19 cellular contexts compared by ENCODE assay signal in genomic region chr17:65896889-65897288, GRCh38.
"Had no signal": no experiment of that assay in that cellular context is flagged by ENCODE, and none has a peak within 500 bp of the region (broad histone marks: within the 10 kb centered on the region; RNA-seq: fewer than 3 reads in every experiment).

No MANE protein-coding gene starts in this region.

- H3K27me3 Mint-ChIP-seq: activated CD4-positive, alpha-beta T cell treated with anti-CD3 and anti-CD28 coated beads, Interleukin-2, amount 10 ng/mL, durations not matched to agents 7 days and 5 days had no signal

- H3K9me3 Mint-ChIP-seq: activated CD4-positive, alpha-beta T cell treated with anti-CD3 and anti-CD28 coated beads, Interleukin-2, amount 10 ng/mL, durations not matched to agents 7 days and 5 days; activated T-helper 1 cell treated with anti-CD3 and anti-CD28 coated beads, Interleukin-12 subunit alpha, Interleukin-12 subunit beta, Interleukin-2, Interleukin-4 antibody, amounts not matched to agents 30 ng/mL and 10 ng/mL and 1 ng/mL, durations not matched to agents 14 hours and 24 hours and 36 hours; nephron had no signal

- H3K4me3 ChIP-seq: breast epithelium, lower lobe of right lung, smooth muscle cell, tibial nerve, vagina had no signal

- H3K36me3 ChIP-seq: breast epithelium, lower lobe of right lung, tibial nerve, vagina had no signal

- H3K27ac ChIP-seq: breast epithelium, epithelial cell of prostate, lower lobe of right lung, tibial nerve, vagina had no signal

- H3K4me1 Mint-ChIP-seq: activated CD4-positive, alpha-beta T cell treated with anti-CD3 and anti-CD28 coated beads, Interleukin-2, amount 10 ng/mL, durations not matched to agents 7 days and 5 days; nephron had no signal

- H3K4me1 ChIP-seq: breast epithelium, lower lobe of right lung, tibial nerve, vagina had no signal

- ATAC-seq: left cardiac atrium, lower lobe of right lung, right cardiac atrium had no signal

- H3K4me3 Mint-ChIP-seq: activated CD4-positive, alpha-beta T cell treated with anti-CD3 and anti-CD28 coated beads, Interleukin-2, amount 10 ng/mL, durations not matched to agents 7 days and 5 days; activated T-helper 1 cell treated with anti-CD3 and anti-CD28 coated beads, Interleukin-12 subunit alpha, Interleukin-12 subunit beta, Interleukin-2, Interleukin-4 antibody, amounts not matched to agents 30 ng/mL and 10 ng/mL and 1 ng/mL, durations not matched to agents 14 hours and 24 hours and 36 hours; nephron had no signal

- H3K27me3 ChIP-seq: breast epithelium, tibial nerve, vagina had no signal

- H3K9me3 ChIP-seq: breast epithelium, lower lobe of right lung, tibial nerve, vagina had no signal

- DNase-seq: activated CD4-positive, alpha-beta T cell treated with anti-CD3 and anti-CD28 coated beads, Interleukin-2, amount 10 ng/mL, durations not matched to agents 7 days and 5 days; activated CD8-positive, alpha-beta memory T cell treated with anti-CD3 and anti-CD28 coated beads for 24 hours; aorta; head of caudate nucleus; left cardiac atrium; lower lobe of right lung; occipital lobe; right cardiac atrium; stimulated activated CD4-positive, alpha-beta T cell treated with anti-CD3 and anti-CD28 coated beads, Interleukin-4, amount 100 ng/mL, for 4 hours; stimulated activated CD8-positive, alpha-beta memory T cell treated with anti-CD3 and anti-CD28 coated beads, Interleukin-4, amount 100 ng/mL, for 48 hours; stimulated activated naive CD4-positive, alpha-beta T cell treated with Interleukin-2 at 50 U/mL for 16 hours; substantia nigra had no signal

- H3K4me2 ChIP-seq: smooth muscle cell had no signal

- H3K27ac Mint-ChIP-seq: activated CD4-positive, alpha-beta T cell treated with anti-CD3 and anti-CD28 coated beads, Interleukin-2, amount 10 ng/mL, durations not matched to agents 7 days and 5 days; activated T-helper 1 cell treated with anti-CD3 and anti-CD28 coated beads, Interleukin-12 subunit alpha, Interleukin-12 subunit beta, Interleukin-2, Interleukin-4 antibody, amounts not matched to agents 30 ng/mL and 10 ng/mL and 1 ng/mL, durations not matched to agents 14 hours and 24 hours and 36 hours; nephron had no signal
